In the genomic region with DNA sequence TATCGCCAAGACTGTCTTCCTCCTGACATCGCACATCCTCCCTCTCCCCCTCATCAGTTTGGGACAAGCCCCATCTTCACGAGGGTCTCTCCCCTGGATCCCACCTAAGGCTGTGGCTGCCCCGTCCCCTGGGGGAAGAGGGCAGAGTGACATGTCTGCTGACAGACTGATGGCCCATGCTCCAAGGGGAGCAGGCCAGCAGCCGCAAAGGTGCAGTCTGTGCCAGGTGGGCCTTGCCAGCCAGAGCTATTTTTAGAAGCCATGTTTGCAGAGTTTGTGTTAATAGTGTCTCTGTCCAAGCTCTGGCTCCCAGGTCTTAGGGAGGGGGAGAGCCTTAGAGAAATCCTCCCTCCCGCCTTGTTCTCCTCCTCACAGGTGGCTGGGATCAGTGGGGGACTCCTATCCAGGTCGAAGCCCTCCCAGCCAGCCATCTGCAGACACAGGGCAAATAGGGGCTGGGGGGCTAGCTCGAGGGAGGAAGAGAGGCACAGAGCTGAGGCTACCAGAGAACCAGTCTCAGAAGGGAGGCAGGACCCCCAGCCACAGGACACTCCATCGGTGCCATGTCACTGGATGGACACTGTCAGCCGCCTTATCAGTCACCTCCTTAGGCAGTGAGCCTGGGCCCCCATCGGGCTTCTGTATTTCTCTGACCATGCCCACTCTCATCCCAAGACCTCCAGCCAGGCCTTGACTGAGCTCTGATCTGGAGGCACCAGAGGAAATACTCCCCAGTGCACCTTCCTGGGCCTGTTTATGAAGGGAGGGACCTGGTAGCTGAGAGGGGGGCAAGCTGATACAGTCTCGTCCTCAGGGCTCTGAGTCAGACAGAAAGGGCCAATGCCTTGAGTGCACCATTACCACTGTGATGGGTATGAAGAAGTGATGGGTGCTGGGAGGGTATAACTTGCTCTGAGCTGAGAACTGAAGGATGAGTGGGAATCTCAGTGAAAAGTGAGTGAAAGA, we compare ENCODE assay signal across 12 cellular contexts. TPM values are rescaled to one million over a fixed set of nuclear protein-coding genes. Genes with fewer than 3 reads are reported as not detected.
DNase-seq lines count a peak whose midpoint lies in the region; ATAC-seq and TF ChIP-seq lines count a peak whose summit lies in the region.
"Had no signal": no experiment of that assay in that cellular context is flagged by ENCODE, and none has a peak within 500 bp of the region (broad histone marks: within the 10 kb centered on the region; RNA-seq: fewer than 3 reads in every experiment).

No MANE protein-coding gene starts in this region.

- WGBS in spleen, 5 donors, result 83 to 94% (median 85%) methylated on average over 10 to 12 of the region's 12 CpGs

- H3K9me3 ChIP-seq in RWPE2 (ENCODE audit: severe bottlenecking) (no peaks in the 10 kb centered on the region), spleen (no peaks in the 10 kb centered on the region)
- H3K9me3 ChIP-seq: adrenal gland had no signal

- TF ChIP-seq POLR2A in spleen (IDR thresholded peaks at IDR 0.05), result no peak

- DNase-seq in NCI-H146 (lab: John Stamatoyannopoulos, UW) (peak; percentile 57), NCI-H146 treated with DMSO at 0.1 percent for 48 hours (lab: John Stamatoyannopoulos, UW; ENCODE audit: unreplicated experiment) (no peak), RWPE2 (ENCODE audit: low spot score) (no peak), left ventricle myocardium superior (peak; percentile 78), spleen (peak; percentile 71), SKM-1 treated with dmso at 0.1 percent for 144 hours (lab: John Stamatoyannopoulos, UW; ENCODE audit: unreplicated experiment) (no peak), cortex of kidney (lab: John Stamatoyannopoulos, UW) (no peak)
- DNase-seq: activated CD4-positive, alpha-beta memory T cell treated with anti-CD3 and anti-CD28 coated beads for 36 hours; NCI-H1694 treated with DMSO at 0.1 percent for 48 hours had no signal

- TF ChIP-seq CTCF in RWPE2 (IDR thresholded peaks at IDR 0.05; ENCODE audit: poor library complexity, severe bottlenecking) (no peak), spleen (IDR thresholded peaks at IDR 0.05 in 8 of 11, conservative IDR thresholded peaks at IDR 0.05 in 3 of 11) (no peak)

- H3K4me1 ChIP-seq in RWPE2 (ENCODE audit: insufficient read depth, poor library complexity, severe bottlenecking), result no peaks in the 10 kb centered on the region
- peaks cover 0 to 19% (median 6%) of the 10 kb centered on the region in 6 donors for H3K4me1 ChIP-seq in spleen

- H3K27me3 ChIP-seq in RWPE2 (ENCODE audit: insufficient read depth, poor library complexity, severe bottlenecking) (no peaks in the 10 kb centered on the region), spleen (replicated peaks in 1 of 7) (peaks cover 0 to 25% (median 7%) of the 10 kb centered on the region in 7 donors)
- H3K27me3 ChIP-seq: adrenal gland had no signal

- H3K27ac ChIP-seq in RWPE2 (ENCODE audit: poor library complexity, severe bottlenecking) (no peak overlapping the region), spleen (no peak overlapping the region)
- H3K27ac ChIP-seq: adrenal gland, HL-60 had no signal

- no peak overlapping the region for H3K4me3 ChIP-seq in RWPE2 (ENCODE audit: severe bottlenecking)
- H3K4me3 ChIP-seq in spleen, result no peak overlapping the region
- H3K4me3 ChIP-seq: adrenal gland had no signal

- ATAC-seq in RWPE2 (ENCODE audit: low read depth) (peak; percentile 26; the same call in 2 of the 3 replicates), left ventricle myocardium superior (peak; percentile 79), GM19035 (IDR thresholded peaks at IDR 0.05; ENCODE audit: unreplicated experiment) (no peak)

- no peaks in the 10 kb centered on the region for H3K36me3 ChIP-seq in RWPE2 (ENCODE audit: low read depth)
- no peaks in the 10 kb centered on the region for H3K36me3 ChIP-seq in spleen
- H3K36me3 ChIP-seq: adrenal gland had no signal

- intact Hi-C loops in left ventricle myocardium superior (cut with micrococcal nuclease), result no loop called here
- intact Hi-C loops in spleen (cut with DNase I; ENCODE audit: low total_unique reads), result no loop called here

RNA-seq across cellular contexts. Expression of gene CHRDL2, which starts 49.3 kb away (rescaled TPM):
- total RNA-seq in left ventricle myocardium superior, result 3.9 TPM
- 1 to 10 TPM in 3 of 7 donors, not detected in 4; 1.5 to 2.2 (median 1.7) TPM for total RNA-seq in spleen
- under 1 TPM in 2 of 3 donors, not detected in 1; 0.24 to 0.91 TPM for polyA plus RNA-seq in spleen
- total RNA-seq: activated CD4-positive, alpha-beta memory T cell treated with anti-CD3 and anti-CD28 coated beads for 36 hours had no signal

Comparison
In these comparisons a context has a peak if more than half of its experiments do, and no peak if none do; other contexts are left out.
1. DNase-seq: peak in NCI-H146 (single experiment), left ventricle myocardium superior (single experiment) and spleen (single experiment); none in NCI-H146 treated with DMSO at 0.1 percent for 48 hours (single experiment), RWPE2 (single experiment), SKM-1 treated with dmso at 0.1 percent for 144 hours (single experiment) and cortex of kidney (single experiment).